ENCODE assay signal across 8 cellular contexts in the genomic region with DNA sequence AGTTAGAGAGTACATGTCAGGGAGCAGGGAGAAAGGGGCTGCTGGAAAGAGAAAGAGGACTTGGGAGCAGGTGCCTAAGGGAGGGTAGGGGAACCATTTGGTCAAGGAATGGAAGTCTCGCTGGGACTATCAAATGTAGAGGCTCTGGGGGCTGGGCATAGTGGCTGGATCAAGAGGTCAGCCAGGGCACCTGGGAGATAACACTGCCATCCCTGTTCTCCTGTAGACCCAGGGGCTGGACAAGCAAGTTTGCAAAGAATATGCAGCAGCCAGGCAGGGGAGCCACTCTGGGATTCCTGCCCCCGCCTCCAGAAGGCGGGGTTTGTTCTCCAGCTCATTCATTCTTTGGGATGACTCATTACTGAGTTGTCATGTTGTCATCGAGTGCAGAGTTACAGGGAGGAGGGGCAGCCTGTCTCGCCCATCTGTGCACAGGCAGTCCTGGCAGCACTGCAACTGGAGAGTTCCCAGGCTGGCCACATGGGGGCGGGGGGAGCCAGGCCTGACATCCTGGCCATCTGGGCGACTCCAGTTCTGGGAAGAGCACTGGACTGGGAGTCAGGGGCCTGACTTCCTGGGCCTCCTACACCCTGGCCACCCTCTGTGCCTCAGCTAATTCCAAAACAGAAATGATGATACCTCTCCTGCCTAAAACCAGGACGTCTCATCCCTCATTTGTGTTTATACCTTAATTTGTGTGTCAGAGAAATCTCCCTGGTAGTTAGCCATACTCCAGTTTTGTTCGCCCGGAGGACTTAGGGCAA. TPM values are rescaled to one million over a fixed set of nuclear protein-coding genes. Genes with fewer than 3 reads are reported as not detected.
DNase-seq lines count a peak whose midpoint lies in the region; ATAC-seq, FAIRE-seq and TF ChIP-seq lines count a peak whose summit lies in the region.

No MANE protein-coding gene starts in this region.

- TF ChIP-seq POLR2A in tibial nerve (IDR thresholded peaks at IDR 0.05), result no peak

- peak; percentile 94 for TF ChIP-seq CTCF in GM06990 (IDR thresholded peaks at IDR 0.05; ENCODE audit: insufficient read depth, low read length, poor library complexity, severe bottlenecking)
- TF ChIP-seq CTCF in osteocyte (IDR thresholded peaks at IDR 0.05), result peak; percentile 98
- TF ChIP-seq CTCF in tibial nerve (IDR thresholded peaks at IDR 0.05), result peak; percentile 92 to 96 (median 94)

- H3K27ac Mint-ChIP-seq in osteocyte (ENCODE audit: unreplicated experiment), result no peak overlapping the region

- peak; percentile 50 to 70 for TF ChIP-seq EP300 in tibial nerve (IDR thresholded peaks at IDR 0.05)

- H3K27ac ChIP-seq in tibial nerve, result peak overlapping the region in 1 of 4 donors; percentile 51

- ATAC-seq in HG02610 (IDR thresholded peaks at IDR 0.05; ENCODE audit: unreplicated experiment), result peak; percentile 97

- peaks cover 0 to 10% (median 6%) of the 10 kb centered on the region in 4 donors for H3K4me1 ChIP-seq in tibial nerve

- 24% methylated on average over 9 to 10 of the region's 10 CpGs for WGBS in tibial nerve, 2 donors

- H3K9me3 ChIP-seq in tibial nerve, result no peaks in the 10 kb centered on the region

- no peaks in the 10 kb centered on the region for H3K36me3 Mint-ChIP-seq in osteocyte (ENCODE audit: unreplicated experiment)

- no peaks in the 10 kb centered on the region for H3K9me3 Mint-ChIP-seq in osteocyte (ENCODE audit: unreplicated experiment)

- peak; percentile 8 for FAIRE-seq in frontal cortex (lab: Jason Lieb, UNC)

- DNase-seq in GM06990 (ENCODE audit: extremely low read depth, insufficient read length) (peak; percentile 74), NCI-H1048 (lab: John Stamatoyannopoulos, UW) (peak; percentile 78), SK-MEL-5 (ENCODE audit: low read depth, low spot score) (peak; percentile 92), frontal cortex (ENCODE audit: low spot score in 2 of 2) (peak; percentile 81 to 91), osteocyte (ENCODE audit: extremely low spot score, unreplicated experiment) (peak; percentile 97), tibial nerve (ENCODE audit: low spot score in 2 of 2) (peak; percentile 77 to 89)
- DNase-seq in activated gamma-delta T cell treated with anti-CD3 and anti-CD28 coated beads, Interleukin-2, amount 50 U/mL, for 16 hours (ENCODE audit: low read depth), result peak; percentile 73

- H3K4me1 Mint-ChIP-seq in osteocyte (ENCODE audit: unreplicated experiment), result peaks cover 36% of the 10 kb centered on the region

- H3K4me3 Mint-ChIP-seq in osteocyte (ENCODE audit: unreplicated experiment), result no peak overlapping the region

- in situ Hi-C loops in SK-MEL-5 (cut with HindIII; ENCODE audit: low pct_unique_long_range_greater_than_20kb, low sequenced_read_pairs), result no loop called here

- H3K36me3 ChIP-seq in GM06990 (ENCODE audit: control insufficient read depth, insufficient read depth, low read length) (no peaks in the 10 kb centered on the region), tibial nerve (no peaks in the 10 kb centered on the region)

- H3K27me3 Mint-ChIP-seq in osteocyte (ENCODE audit: unreplicated experiment), result no peaks in the 10 kb centered on the region

- H3K4me3 ChIP-seq in GM06990 (replicated peaks; ENCODE audit: low read depth, low read length), result no peak overlapping the region
- H3K4me3 ChIP-seq in tibial nerve, result no peak overlapping the region

- no peaks in the 10 kb centered on the region for H3K27me3 ChIP-seq in GM06990 (replicated peaks; ENCODE audit: control insufficient read depth, insufficient read depth, low read length)
- H3K27me3 ChIP-seq in tibial nerve, result no peaks in the 10 kb centered on the region

RNA-seq across cellular contexts. Expression of gene ZFAND3, which starts 28.2 kb away (rescaled TPM):
- total RNA-seq in SK-MEL-5 (2014; rRNA removed; shearing (Covaris generic)), result 14.6 and 21.7 TPM in 2 replicates
- 56.4 and 62.3 TPM in 2 replicates for polyA plus RNA-seq in SK-MEL-5 (2015; cell fraction: cytosol; rRNA removed)
- 13.2 and 22.9 TPM in 2 replicates for polyA plus RNA-seq in SK-MEL-5 (2015; cell fraction: nucleus; rRNA removed)
- 21.2 TPM for total RNA-seq in frontal cortex
- 84.4 and 89.8 TPM in 2 replicates for total RNA-seq in osteocyte
- 10 to 100 TPM; 30.1 to 47.9 (median 39.1) TPM for total RNA-seq in tibial nerve
